8 cellular contexts compared by ENCODE assay signal in the genomic region with DNA sequence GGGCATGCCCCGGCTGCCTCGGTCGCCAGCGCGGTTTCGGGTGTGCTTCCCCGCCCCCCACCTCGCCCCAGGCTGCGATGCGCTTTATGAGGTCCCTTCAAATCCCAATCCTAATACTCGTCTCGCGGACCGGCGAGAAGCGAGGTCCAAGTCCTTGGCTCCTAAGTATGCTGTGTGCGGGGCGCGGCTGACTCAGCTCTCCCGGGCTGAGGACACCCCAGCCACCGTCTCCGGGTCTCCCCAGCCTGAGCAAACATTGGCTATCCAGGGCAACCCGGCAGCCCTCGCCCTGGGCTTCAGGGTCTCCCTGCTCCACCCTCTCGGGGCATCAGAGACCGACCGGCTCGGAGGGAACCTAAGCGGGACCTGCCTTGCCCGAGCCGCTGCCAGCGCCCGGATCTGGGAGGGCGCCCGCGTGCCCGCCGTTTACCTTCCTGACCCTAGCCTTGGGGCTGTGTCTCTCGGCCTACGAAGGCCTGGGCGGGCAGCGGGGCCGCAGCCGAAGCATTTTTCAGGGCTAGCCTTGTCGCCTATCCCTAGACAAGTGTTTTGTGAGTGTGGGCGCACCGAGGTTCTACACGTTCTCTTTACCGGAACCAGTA. TPM values are rescaled to one million over a fixed set of nuclear protein-coding genes. Genes with fewer than 3 reads are reported as not detected.
A peak's percentile ranks its signal among the peaks of the same experiment; 100 is the strongest.
DNase-seq lines count a peak whose midpoint lies in the region; ATAC-seq lines count a peak whose summit lies in the region.

No MANE protein-coding gene starts in this region.

- H3K4ac ChIP-seq in mesenchymal stem cell (ENCODE audit: low read depth in 1 of 2, low read length in 2 of 2), result peak overlapping the region in 1 of 2 experiments; percentile 81

- H3K27me3 ChIP-seq in BLaER1 (no peaks in the 10 kb centered on the region), endocrine pancreas (ENCODE audit: control insufficient read depth, insufficient read depth, low read length) (no peaks in the 10 kb centered on the region), mesenchymal stem cell (ENCODE audit: control insufficient read depth in 1 of 2, insufficient read depth in 1 of 2, low read length in 2 of 2) (no peaks in the 10 kb centered on the region), stomach smooth muscle (ENCODE audit: control insufficient read depth in 1 of 2, insufficient read depth in 2 of 2, low read length in 2 of 2) (no peaks in the 10 kb centered on the region)

- H3K14ac ChIP-seq in mesenchymal stem cell (ENCODE audit: low read length in 2 of 2), result no peak overlapping the region

- H3K4me2 ChIP-seq in BLaER1 (peak overlapping the region; percentile 99), mesenchymal stem cell (ENCODE audit: low read length, poor library complexity, severe bottlenecking) (peak overlapping the region; percentile 98)

- H2BK15ac ChIP-seq in mesenchymal stem cell (ENCODE audit: low read depth, poor library complexity, severe bottlenecking), result peak overlapping the region; percentile 15

- H3K18ac ChIP-seq in mesenchymal stem cell (ENCODE audit: low read depth in 1 of 2, low read length in 2 of 2), result peak overlapping the region; percentile 7 to 92

- H4K8ac ChIP-seq in mesenchymal stem cell (ENCODE audit: low read length), result peak overlapping the region; percentile 52

- H3K4me1 ChIP-seq in BLaER1, result peaks cover 65% of the 10 kb centered on the region
- H3K4me1 ChIP-seq in endocrine pancreas (ENCODE audit: control insufficient read depth, insufficient read depth, low read length), result no peaks in the 10 kb centered on the region
- H3K4me1 ChIP-seq in mesenchymal stem cell (ENCODE audit: control insufficient read depth, insufficient read depth, low read depth, low read length), result peaks cover 20% of the 10 kb centered on the region
- peaks cover 52% of the 10 kb centered on the region for H3K4me1 ChIP-seq in stomach smooth muscle (ENCODE audit: control insufficient read depth, insufficient read depth, low read length)

- peak overlapping the region; percentile 6 for H4K91ac ChIP-seq in mesenchymal stem cell (ENCODE audit: low read length)

- WGBS in mesenchymal stem cell, result under 1% methylated on average over 45 of the region's 49 CpGs

- peaks cover 25% of the 10 kb centered on the region for H3K79me1 ChIP-seq in mesenchymal stem cell (replicated peaks; ENCODE audit: low read length, poor library complexity, severe bottlenecking)

- peak overlapping the region in 1 of 2 experiments; percentile 59 for H2BK12ac ChIP-seq in mesenchymal stem cell (ENCODE audit: low read length in 2 of 2)

- peak overlapping the region; percentile 85 for H3K4me3 ChIP-seq in BLaER1
- no peak overlapping the region for H3K4me3 ChIP-seq in endocrine pancreas (ENCODE audit: control insufficient read depth, insufficient read depth, low read length)
- peak overlapping the region; percentile 66 to 94 for H3K4me3 ChIP-seq in mesenchymal stem cell (ENCODE audit: insufficient read depth in 1 of 2, low read depth in 1 of 2, low read length in 2 of 2)
- H3K4me3 ChIP-seq in stomach smooth muscle (ENCODE audit: low read length in 2 of 2), result peak overlapping the region; percentile 89 to 91

- H3K36me3 ChIP-seq in BLaER1 (peaks cover 30% of the 10 kb centered on the region), endocrine pancreas (ENCODE audit: control insufficient read depth, insufficient read depth, low read length) (no peaks in the 10 kb centered on the region), mesenchymal stem cell (ENCODE audit: control insufficient read depth in 1 of 2, insufficient read depth in 2 of 2, low read depth in 1 of 2, low read length in 2 of 2) (peaks cover 18 to 39% of the 10 kb centered on the region in 2 experiments), stomach smooth muscle (ENCODE audit: control insufficient read depth in 2 of 2, insufficient read depth in 2 of 2, low read length in 2 of 2) (peaks cover 3 to 19% of the 10 kb centered on the region in 2 donors)

- H2AK5ac ChIP-seq in mesenchymal stem cell (ENCODE audit: low read length, severe bottlenecking), result no peak overlapping the region

- H2BK5ac ChIP-seq in mesenchymal stem cell (ENCODE audit: low read depth, low read length, poor library complexity, severe bottlenecking), result no peak overlapping the region

- H3K27ac ChIP-seq in BLaER1 (peak overlapping the region; percentile 89), mesenchymal stem cell (ENCODE audit: low read length, poor library complexity, severe bottlenecking) (no peak overlapping the region), stomach smooth muscle (ENCODE audit: low read length) (peak overlapping the region; percentile 96)

- H2BK120ac ChIP-seq in mesenchymal stem cell (ENCODE audit: low read depth, low read length), result no peak overlapping the region

- H3K9me3 ChIP-seq in BLaER1 (peaks cover 9% of the 10 kb centered on the region), endocrine pancreas (ENCODE audit: control insufficient read depth, low read length) (no peaks in the 10 kb centered on the region), mesenchymal stem cell (ENCODE audit: control insufficient read depth, low read length) (no peaks in the 10 kb centered on the region), stomach smooth muscle (ENCODE audit: control insufficient read depth in 2 of 2, low read length in 2 of 2) (peaks cover 0 to 2% of the 10 kb centered on the region in 2 donors)

- H4K20me1 ChIP-seq in BLaER1, result peaks cover 46% of the 10 kb centered on the region

- peak overlapping the region in 1 of 2 experiments; percentile 6 for H3K23ac ChIP-seq in mesenchymal stem cell (ENCODE audit: low read length in 2 of 2)

- DNase-seq in M059J (ENCODE audit: low read depth) (peak; percentile 60), mesenchymal stem cell (peak; percentile 75)
- peak; percentile 34 to 39 for DNase-seq in activated CD4-positive, alpha-beta T cell treated with anti-CD3 and anti-CD28 coated beads, Interleukin-2, amount 50 U/mL, for 4 hours

- ATAC-seq in GM19395 (IDR thresholded peaks at IDR 0.05; ENCODE audit: unreplicated experiment) (peak; percentile 17), HG03095 (IDR thresholded peaks at IDR 0.05; ENCODE audit: unreplicated experiment) (no peak)

- H3K9ac ChIP-seq in BLaER1 (peak overlapping the region; percentile 89), endocrine pancreas (ENCODE audit: control insufficient read depth, insufficient read depth, low read length) (peak overlapping the region; percentile 17), mesenchymal stem cell (ENCODE audit: low read length) (peak overlapping the region; percentile 92), stomach smooth muscle (ENCODE audit: low read length in 2 of 2) (peak overlapping the region; percentile 96 to 97)

- H2AFZ ChIP-seq in mesenchymal stem cell (ENCODE audit: low read depth, low read length), result peak overlapping the region; percentile 83

RNA-seq across cellular contexts. Expression of a gene that starts 1.2 kb away (rescaled TPM):
- total RNA-seq in M059J (2014; rRNA removed; shearing (Covaris generic)), result 2.6 and 6.1 TPM in 2 replicates
- polyA plus RNA-seq in mesenchymal stem cell (2013, experiment 1 of 2), result 8.1 TPM
- 8.0 TPM for polyA plus RNA-seq in mesenchymal stem cell (2013, experiment 2 of 2)

Comparison
In these comparisons a context has a peak if more than half of its experiments do, and no peak if none do; other contexts are left out.
1. H3K9ac ChIP-seq: peak in every context shown above with its lines; median percentile 96 in stomach smooth muscle; 92 in mesenchymal stem cell; 89 in BLaER1; 17 in endocrine pancreas.